13 cellular contexts compared by ENCODE assay signal in genomic region chr14:54785778-54786160, GRCh38.
DNase-seq lines count a peak whose midpoint lies in the region; ATAC-seq and TF ChIP-seq lines count a peak whose summit lies in the region.
"Had no signal": no experiment of that assay in that cellular context is flagged by ENCODE, and none has a peak within 500 bp of the region (broad histone marks: within the 10 kb centered on the region; RNA-seq: fewer than 3 reads in every experiment).

No MANE protein-coding gene starts in this region.

- peak overlapping the region in 6 of 10 donors; percentile 7 to 33 (median 22) for H3K4me3 ChIP-seq in heart right ventricle
- H3K4me3 ChIP-seq in right lobe of liver = no peak overlapping the region
- H3K4me3 ChIP-seq: MG63 had no signal

- peaks cover 0 to 93% (median 24%) of the 10 kb centered on the region in 9 donors for H3K36me3 ChIP-seq in heart right ventricle
- H3K36me3 ChIP-seq in right lobe of liver = peaks cover 0 to 17% (median 0%) of the 10 kb centered on the region in 4 donors
- H3K36me3 ChIP-seq: MG63 had no signal

- no peak for TF ChIP-seq CTCF in heart right ventricle (IDR thresholded peaks at IDR 0.05)
- no peak for TF ChIP-seq CTCF in right lobe of liver (IDR thresholded peaks at IDR 0.05)

- no peak for DNase-seq in heart right ventricle
- no peak for DNase-seq in Right ventricle myocardium inferior (ENCODE audit: missing footprints)
- DNase-seq in NCI-H69 (lab: John Stamatoyannopoulos, UW) = peak; percentile 66
- no peak for DNase-seq in right lobe of liver
- no peak for DNase-seq in activated CD4-positive, alpha-beta T cell treated with anti-CD3 and anti-CD28 coated beads, Interleukin-2, amount 50 U/mL, for 4 hours
- DNase-seq in SKM-1 (lab: John Stamatoyannopoulos, UW; ENCODE audit: unreplicated experiment) = no peak
- DNase-seq: CD4-positive, CD25-positive, alpha-beta regulatory T cell; DMS53; MG63; NCI-H1092; NCI-H510A treated with DMSO at 0.1 percent for 48 hours had no signal

- H3K9me3 ChIP-seq in heart right ventricle (no peaks in the 10 kb centered on the region), right lobe of liver (no peaks in the 10 kb centered on the region)
- H3K9me3 ChIP-seq: Caco-2, MG63 had no signal

- peak overlapping the region; percentile 78 to 98 (median 92) for H3K27ac ChIP-seq in heart right ventricle
- peak overlapping the region in 2 of 3 donors; percentile 81 to 92 for H3K27ac ChIP-seq in right lobe of liver

- WGBS in heart right ventricle, 2 donors = 90 to 97% methylated on average over 2 of the region's 2 CpGs
- no CpG with 5 or more reads among the region's 2 CpGs for WGBS in right lobe of liver (ENCODE audit: insufficient coverage, low coverage, low lambda C conversion rate, missing lambda C conversion rate)

- intact Hi-C loops in heart right ventricle (cut with DNase I) = no loop called here
- intact Hi-C loops in Right ventricle myocardium inferior (cut with DNase I) = no loop called here
- intact Hi-C loops in right lobe of liver (cut with DNase I) = no loop called here

- ATAC-seq in heart right ventricle (no peak), Right ventricle myocardium inferior (no peak), right lobe of liver (no peak), GM21367 (IDR thresholded peaks at IDR 0.05; ENCODE audit: unreplicated experiment) (no peak)

- H3K27me3 ChIP-seq in heart right ventricle (no peaks in the 10 kb centered on the region), right lobe of liver (no peaks in the 10 kb centered on the region)
- H3K27me3 ChIP-seq: MG63 had no signal

- H3K4me1 ChIP-seq in heart right ventricle (peaks cover 0 to 59% (median 37%) of the 10 kb centered on the region in 9 donors), right lobe of liver (peaks cover 0 to 53% (median 13%) of the 10 kb centered on the region in 4 donors)
- H3K4me1 ChIP-seq: Caco-2 had no signal

- TF ChIP-seq POLR2A in right lobe of liver (IDR thresholded peaks at IDR 0.05) = no peak

Comparison
In these comparisons a context has a peak if more than half of its experiments do, and no peak if none do; other contexts are left out.
1. H3K4me3 ChIP-seq: peak in heart right ventricle (6 of 10); none in right lobe of liver (0 of 3).